In the genomic region with DNA sequence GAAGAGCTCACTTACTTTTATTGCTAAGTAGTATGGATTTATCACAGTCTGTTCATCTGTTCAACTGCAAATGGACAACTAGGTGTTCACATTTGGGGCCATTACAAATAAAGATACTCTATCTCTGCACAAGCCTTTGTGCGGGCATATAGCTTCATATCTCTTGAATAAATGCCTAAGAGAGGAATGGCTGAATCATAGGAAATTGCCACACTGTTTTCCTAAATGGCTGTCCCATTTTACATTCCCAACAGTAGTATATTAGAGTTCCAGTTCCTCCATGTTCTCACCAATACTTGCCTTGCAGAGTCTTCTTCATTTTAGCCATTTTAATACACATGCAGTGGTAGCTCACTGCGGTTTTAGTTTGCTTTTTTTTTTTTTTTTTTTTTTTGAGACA, we compare ENCODE assay signal across 15 cellular contexts. TPM values are rescaled to one million over a fixed set of nuclear protein-coding genes. Genes with fewer than 3 reads are reported as not detected.
DNase-seq lines count a peak whose midpoint lies in the region; ATAC-seq, FAIRE-seq and TF ChIP-seq lines count a peak whose summit lies in the region.
"Had no signal": no experiment of that assay in that cellular context is flagged by ENCODE, and none has a peak within 500 bp of the region (broad histone marks: within the 10 kb centered on the region; RNA-seq: fewer than 3 reads in every experiment).

No MANE protein-coding gene starts in this region.

- no peaks in the 10 kb centered on the region for H3K9me3 ChIP-seq in GM23248 (ENCODE audit: low read depth)
- no peaks in the 10 kb centered on the region for H3K9me3 ChIP-seq in K562 (replicated peaks; ENCODE audit: control insufficient read depth, insufficient read depth, low read depth, low read length)
- H3K9me3 ChIP-seq: MG63 had no signal

- no peaks in the 10 kb centered on the region for H3K27me3 Mint-ChIP-seq in activated CD4-positive, alpha-beta T cell treated with anti-CD3 and anti-CD28 coated beads, Interleukin-2, amount 10 ng/mL, durations not matched to agents 24 days and 14 days
- no peaks in the 10 kb centered on the region for H3K27me3 Mint-ChIP-seq in T-cell

- CTCF ChIA-PET in K562 (lab: Yijun Ruan, JAX; ENCODE audit: low intra/inter-chr PET ratio) (no interaction called here), T-cell (lab: Charles Lee) (interaction anchor here (0.6 to 0.7 kb wide), 2 partner anchors 16 to 970 kb away, joined by 3 to 5 read pairs; no protein-coding TSS in a partner anchor)

- peaks cover 49% of the 10 kb centered on the region for H3K36me3 Mint-ChIP-seq in activated CD4-positive, alpha-beta T cell treated with anti-CD3 and anti-CD28 coated beads, Interleukin-2, amount 10 ng/mL, durations not matched to agents 24 days and 14 days (ENCODE audit: low read depth)
- H3K36me3 Mint-ChIP-seq in T-cell, result peaks cover 40% of the 10 kb centered on the region

- H3K4me1 ChIP-seq in GM23248 (ENCODE audit: insufficient read depth), result peaks cover 34% of the 10 kb centered on the region
- H3K4me1 ChIP-seq in K562 (replicated peaks in 1 of 2; ENCODE audit: control insufficient read depth in 2 of 2, insufficient read depth in 2 of 2, low read length in 2 of 2), result peaks cover 0 to 33% of the 10 kb centered on the region in 2 experiments; a peak in 4 of 5 replicates

- in situ Hi-C loops in GM23248 (cut with MboI) (no loop called here), K562 (cut with MboI) (no loop called here)

- no peak for FAIRE-seq in K562 (lab: Jason Lieb, UNC)
- no peak for FAIRE-seq in urothelium cell line (lab: Jason Lieb, UNC)
- FAIRE-seq: H54, RCC 7860 had no signal

- H3K27ac ChIP-seq in GM23248, result no peak overlapping the region
- no peak overlapping the region for H3K27ac ChIP-seq in K562 (ENCODE audit: extremely low read depth, low read depth, low read length)

- H3K4me3 Mint-ChIP-seq in activated CD4-positive, alpha-beta T cell treated with anti-CD3 and anti-CD28 coated beads, Interleukin-2, amount 10 ng/mL, durations not matched to agents 24 days and 14 days, result no peak overlapping the region
- H3K4me3 Mint-ChIP-seq in T-cell, result no peak overlapping the region

- H4K20me1 ChIP-seq in GM23248 (ENCODE audit: insufficient read depth) (no peaks in the 10 kb centered on the region), K562 (replicated peaks; ENCODE audit: control insufficient read depth, insufficient read depth, low read length) (0 out of 2 replicates have a peak, but pooled peaks cover 2% of the 10 kb centered on the region)

- no peaks in the 10 kb centered on the region for H3K9me3 Mint-ChIP-seq in activated CD4-positive, alpha-beta T cell treated with anti-CD3 and anti-CD28 coated beads, Interleukin-2, amount 10 ng/mL, durations not matched to agents 24 days and 14 days
- H3K9me3 Mint-ChIP-seq in T-cell, result no peaks in the 10 kb centered on the region

- H2AFZ ChIP-seq in GM23248 (no peak overlapping the region), K562 (ENCODE audit: low read depth, low read length) (no peak overlapping the region)

- peaks cover 34% of the 10 kb centered on the region for H3F3A ChIP-seq in GM23248 (ENCODE audit: insufficient read depth)

- 92 to 97% methylated on average over 2 of the region's 2 CpGs for WGBS in GM23248 (ENCODE audit: low coverage in 1 of 2, low lambda C conversion rate in 2 of 2, missing lambda C conversion rate in 2 of 2), 2 experiments
- 25% methylated on average over 2 of the region's 2 CpGs for WGBS in K562 (ENCODE audit: insufficient coverage, low coverage, missing lambda C conversion rate)

- no peak overlapping the region for H3K9ac ChIP-seq in GM23248
- no peak overlapping the region for H3K9ac ChIP-seq in K562 (ENCODE audit: insufficient read depth in 1 of 2, low read depth in 2 of 2, low read length in 2 of 2)

- no peaks in the 10 kb centered on the region for H3K9me2 ChIP-seq in GM23248 (ENCODE audit: insufficient read depth)

- DNase-seq in activated CD4-positive, alpha-beta T cell treated with anti-CD3 and anti-CD28 coated beads, Interleukin-2, amount 10 ng/mL, durations not matched to agents 24 days and 14 days, result no peak
- DNase-seq in activated CD4-positive, alpha-beta T cell treated with anti-CD3 and anti-CD28 coated beads for 48 hours, result no peak
- DNase-seq in GM23248 (peak; percentile 28), K562 (ENCODE audit: extremely low read depth in 1 of 4, low spot score in 3 of 4) (no peak), lung microvascular endothelial cell (ENCODE audit: low read depth in 2 of 2) (peak; percentile 50 to 67), urothelium cell line (ENCODE audit: low spot score) (no peak), T-cell (no peak)
- DNase-seq: C1 segment of cervical spinal cord, EL, MG63, NCI-H1092 treated with DMSO at 0.1 percent for 48 hours, NCI-H1694 had no signal

- POLR2A ChIA-PET in K562 (lab: Yijun Ruan, JAX) (no interaction called here), T-cell (lab: Charles Lee) (interaction anchor here in 1 of 2 donors (0.6 kb wide), 1 partner anchor 45 kb away, joined by 11 read pairs; a partner anchor contains a TSS)

- H3K27ac Mint-ChIP-seq in activated CD4-positive, alpha-beta T cell treated with anti-CD3 and anti-CD28 coated beads, Interleukin-2, amount 10 ng/mL, durations not matched to agents 24 days and 14 days, result peak overlapping the region; percentile 86
- H3K27ac Mint-ChIP-seq in T-cell, result peak overlapping the region in 1 of 2 donors; percentile 52

- H3K36me3 ChIP-seq in GM23248 (ENCODE audit: low read depth) (no peaks in the 10 kb centered on the region), K562 (ENCODE audit: control insufficient read depth, insufficient read depth, low read length) (no peaks in the 10 kb centered on the region)

- BruUV-seq in K562 (replicated peaks; lab: Mats Ljungman, UMichigan), result no TSS peak

- no peak for TF ChIP-seq EP300 in K562 (IDR thresholded peaks at IDR 0.05; ENCODE audit: low read length)

- H3K4me2 ChIP-seq in GM23248 (ENCODE audit: unreplicated experiment) (no peak overlapping the region), K562 (ENCODE audit: insufficient read depth, low read length) (no peak overlapping the region)

- no peak overlapping the region for H3K4me3 ChIP-seq in GM23248
- no peak overlapping the region for H3K4me3 ChIP-seq in K562
- H3K4me3 ChIP-seq: MG63 had no signal

- H3K9me1 ChIP-seq in K562 (ENCODE audit: control insufficient read depth, insufficient read depth, low read length), result no peaks in the 10 kb centered on the region

- intact Hi-C loops in activated CD4-positive, alpha-beta T cell treated with anti-CD3 and anti-CD28 coated beads, Interleukin-2, amount 10 ng/mL, durations not matched to agents 24 days and 14 days (cut with micrococcal nuclease), result no loop called here
- intact Hi-C loops in K562 (cut with micrococcal nuclease), result no loop called here

- no peaks in the 10 kb centered on the region for H3K27me3 ChIP-seq in GM23248 (replicated peaks; ENCODE audit: insufficient read depth)
- no peaks in the 10 kb centered on the region for H3K27me3 ChIP-seq in K562 (ENCODE audit: control insufficient read depth in 2 of 2, insufficient read depth in 2 of 2, low read length in 2 of 2)
- H3K27me3 ChIP-seq: MG63 had no signal

- no peak for TF ChIP-seq RAD21 in K562 (CRISPR knock-in tag; conservative IDR thresholded peaks at IDR 0.05 in 1 of 2, IDR thresholded peaks at IDR 0.05 in 1 of 2)

- TF ChIP-seq POLR2A in K562 (conservative IDR thresholded peaks at IDR 0.05), result no peak

- peaks cover 79% of the 10 kb centered on the region for H3K4me1 Mint-ChIP-seq in activated CD4-positive, alpha-beta T cell treated with anti-CD3 and anti-CD28 coated beads, Interleukin-2, amount 10 ng/mL, durations not matched to agents 24 days and 14 days
- H3K4me1 Mint-ChIP-seq in T-cell, result peaks cover 53 to 73% (median 65%) of the 10 kb centered on the region in 3 donors

- no peak for TF ChIP-seq CTCF in K562 (IDR thresholded peaks at IDR 0.05 in 2 of 3, conservative IDR thresholded peaks at IDR 0.05 in 1 of 3; ENCODE audit: insufficient read depth in 2 of 3, low read depth in 1 of 3, low read length in 3 of 3)

- ATAC-seq in K562 (no peak), GM19452 (IDR thresholded peaks at IDR 0.05; ENCODE audit: unreplicated experiment) (no peak), T-cell (replicated peaks in 1 of 4) (no peak)

- peaks cover 44% of the 10 kb centered on the region for H3K79me2 ChIP-seq in GM23248 (ENCODE audit: insufficient read depth)
- no peaks in the 10 kb centered on the region for H3K79me2 ChIP-seq in K562 (ENCODE audit: control insufficient read depth, insufficient read depth, low read length)

RNA-seq across cellular contexts. Expression of a gene that starts 20.5 kb away (rescaled TPM):
- 143 and 149 TPM in 2 replicates for total RNA-seq in activated CD4-positive, alpha-beta T cell treated with anti-CD3 and anti-CD28 coated beads, Interleukin-2, amount 10 ng/mL, durations not matched to agents 24 days and 14 days
- 45.3 and 69.3 TPM in 2 replicates for total RNA-seq in GM23248 (2014; rRNA removed; shearing (Covaris generic))
- polyA plus RNA-seq in GM23248 (2016; fragmentation: Nextera tagmentation; extraction: Ambion mirVana) (99.3 and 107 TPM in 2 replicates), K562 (2011; rRNA removed) (48.6 and 52.1 TPM in 2 replicates), K562 (2014; fragmentation: Illumina TruSeq; extraction: Trizol) (77.9 and 79.2 TPM in 2 replicates), K562 (2014; fragmentation: Nextera tagmentation; extraction: Ambion mirVana) (100 to 1,000 TPM; 154 to 163 TPM), K562 (2014; rRNA removed) (61.6 and 63.5 TPM in 2 replicates)
- 22.3 and 37.0 TPM in 2 replicates for total RNA-seq in K562 (2011; cell fraction: chromatin; rRNA removed; ENCODE audit: low replicate concordance)
- 23.3 and 23.8 TPM in 2 replicates for total RNA-seq in K562 (2011; cell fraction: nucleolus; rRNA removed)
- total RNA-seq in K562 (2011; cell fraction: nucleoplasm; rRNA removed), result 19.3 and 24.7 TPM in 2 replicates
- total RNA-seq in K562 (2014; rRNA removed) (61.5 and 69.8 TPM in 2 replicates), K562 (2014; rRNA removed; fragmentation: Illumina TruSeq; extraction: Trizol) (50.6 and 57.1 TPM in 2 replicates), K562 (2015; rRNA removed; fragmentation: Illumina TruSeq; extraction: Trizol) (50.6 and 56.0 TPM in 2 replicates), K562 (2021) (59.5 and 68.2 TPM in 2 replicates), lung microvascular endothelial cell (34.4 and 41.1 TPM in 2 replicates), T-cell (10 to 100 TPM; 53.5 to 83.2 (median 73.9) TPM)
- polyA plus RNA-seq in K562 (2011; cell fraction: cytosol; rRNA removed), result 38.3 and 39.1 TPM in 2 replicates
- 18.3 and 19.4 TPM in 2 replicates for polyA plus RNA-seq in K562 (2011; cell fraction: nucleus; rRNA removed)
- 99.9 and 101 TPM in 2 replicates for polyA plus RNA-seq in K562 (2012)
- polyA minus RNA-seq in K562 (2011; rRNA and poly(A)+ RNA removed), result 39.9 and 49.7 TPM in 2 replicates
- polyA minus RNA-seq in K562 (2011; cell fraction: cytosol; rRNA and poly(A)+ RNA removed), result 17.9 and 18.6 TPM in 2 replicates
- 7.3 and 15.7 TPM in 2 replicates for polyA minus RNA-seq in K562 (2011; cell fraction: nucleus; rRNA and poly(A)+ RNA removed)

RNA-seq across cellular contexts. Expression of a gene that starts 44.7 kb away (rescaled TPM):
- 11.0 and 13.6 TPM in 2 replicates for total RNA-seq in activated CD4-positive, alpha-beta T cell treated with anti-CD3 and anti-CD28 coated beads, Interleukin-2, amount 10 ng/mL, durations not matched to agents 24 days and 14 days
- 1.8 and 2.5 TPM in 2 replicates for total RNA-seq in GM23248 (2014; rRNA removed; shearing (Covaris generic))
- 2.2 and 3.5 TPM in 2 replicates for polyA plus RNA-seq in GM23248 (2016; fragmentation: Nextera tagmentation; extraction: Ambion mirVana)
- total RNA-seq in K562 (2011; cell fraction: chromatin; rRNA removed; ENCODE audit: low replicate concordance), result 18.0 and 41.3 TPM in 2 replicates
- total RNA-seq in K562 (2011; cell fraction: nucleolus; rRNA removed), result 24.1 and 25.0 TPM in 2 replicates
- 21.2 and 27.1 TPM in 2 replicates for total RNA-seq in K562 (2011; cell fraction: nucleoplasm; rRNA removed)
- 6.4 and 10.8 TPM in 2 replicates for total RNA-seq in K562 (2014; rRNA removed)
- total RNA-seq in K562 (2014; rRNA removed; fragmentation: Illumina TruSeq; extraction: Trizol), result 2.6 and 5.3 TPM in 2 replicates
- total RNA-seq in K562 (2015; rRNA removed; fragmentation: Illumina TruSeq; extraction: Trizol), result 5.9 and 8.4 TPM in 2 replicates
- 9.1 TPM in 2 replicates for total RNA-seq in K562 (2021)
- polyA plus RNA-seq in K562 (2011; rRNA removed), result 3.8 and 5.2 TPM in 2 replicates
- 4.5 and 35.4 TPM in 2 replicates for polyA plus RNA-seq in K562 (2011; cell fraction: cytosol; rRNA removed)
- polyA plus RNA-seq in K562 (2011; cell fraction: nucleus; rRNA removed), result 8.8 and 15.0 TPM in 2 replicates
- polyA plus RNA-seq in K562 (2012), result 5.4 and 5.7 TPM in 2 replicates
- 5.4 and 7.5 TPM in 2 replicates for polyA plus RNA-seq in K562 (2014; fragmentation: Illumina TruSeq; extraction: Trizol)
- under 1 TPM; 0.61 to 0.66 TPM for polyA plus RNA-seq in K562 (2014; fragmentation: Nextera tagmentation; extraction: Ambion mirVana)
- polyA plus RNA-seq in K562 (2014; rRNA removed), result 6.4 and 7.0 TPM in 2 replicates
- polyA minus RNA-seq in K562 (2011; rRNA and poly(A)+ RNA removed), result 8.7 and 10.1 TPM in 2 replicates
- 2.2 and 3.5 TPM in 2 replicates for polyA minus RNA-seq in K562 (2011; cell fraction: cytosol; rRNA and poly(A)+ RNA removed)
- 9.0 and 9.8 TPM in 2 replicates for polyA minus RNA-seq in K562 (2011; cell fraction: nucleus; rRNA and poly(A)+ RNA removed)
- total RNA-seq in lung microvascular endothelial cell, result 2.0 and 3.2 TPM in 2 replicates
- total RNA-seq in T-cell, result 10 to 100 TPM; 13.4 to 25.6 (median 23.5) TPM

Comparison
In these comparisons a context has a peak if more than half of its experiments do, and no peak if none do; other contexts are left out.
1. DNase-seq: peak in GM23248 (single experiment) and lung microvascular endothelial cell (2 of 2); none in activated CD4-positive, alpha-beta T cell treated with anti-CD3 and anti-CD28 coated beads, Interleukin-2, amount 10 ng/mL, durations not matched to agents 24 days and 14 days (single experiment), activated CD4-positive, alpha-beta T cell treated with anti-CD3 and anti-CD28 coated beads for 48 hours (single experiment), K562 (0 of 4), urothelium cell line (single experiment) and T-cell (0 of 34).